23 cellular contexts compared by ENCODE assay signal in the genomic region with DNA sequence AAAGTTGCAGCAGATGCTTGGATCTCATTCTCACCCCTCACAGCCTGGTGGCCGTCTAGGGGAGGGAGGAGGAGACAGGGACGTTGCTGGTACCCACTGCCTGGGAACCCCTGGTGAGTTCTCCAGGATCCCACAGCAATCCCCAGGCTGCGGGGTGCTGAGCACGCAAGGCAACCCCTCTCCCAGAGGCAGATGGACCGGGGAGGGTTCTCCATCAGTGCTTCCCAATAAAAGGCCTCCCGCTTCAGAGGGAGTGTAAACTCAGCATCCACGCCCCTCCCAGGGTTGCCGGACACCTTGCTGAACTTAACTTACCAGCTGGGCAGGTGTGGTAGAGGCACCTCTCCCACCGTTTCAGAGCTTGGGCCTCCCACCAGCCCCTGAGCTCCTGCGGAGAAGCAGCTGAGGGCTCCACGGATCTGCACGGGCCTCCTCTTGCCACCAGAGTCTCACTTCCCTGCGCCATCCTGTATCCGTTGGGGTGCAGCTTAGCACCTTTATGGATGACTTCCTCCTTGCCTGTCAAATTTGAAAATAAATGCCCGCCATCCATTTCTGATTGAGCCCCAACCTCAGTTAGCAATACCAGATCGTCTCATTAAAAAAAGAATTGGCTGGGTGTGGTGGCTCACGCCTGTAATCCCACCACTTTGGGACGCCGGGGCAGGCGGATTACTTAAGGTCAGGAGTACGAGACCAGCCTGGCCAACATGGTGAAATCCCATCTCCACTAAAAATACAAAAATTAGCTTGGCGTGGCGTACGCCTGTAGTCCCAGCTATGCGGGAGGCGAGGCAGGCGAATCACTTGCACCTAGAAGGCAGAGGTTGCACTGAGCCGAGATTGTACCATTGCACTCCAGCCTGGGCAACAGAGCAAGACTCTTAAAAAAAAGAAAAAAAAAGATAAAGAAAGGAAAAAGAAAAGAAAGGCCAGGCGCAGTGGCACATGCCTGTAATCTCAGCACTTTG. TPM values are rescaled to one million over a fixed set of nuclear protein-coding genes. Genes with fewer than 3 reads are reported as not detected.
A peak's percentile ranks its signal among the peaks of the same experiment; 100 is the strongest.
DNase-seq lines count a peak whose midpoint lies in the region; ATAC-seq lines count a peak whose summit lies in the region.
"Had no signal": no experiment of that assay in that cellular context is flagged by ENCODE, and none has a peak within 500 bp of the region (broad histone marks: within the 10 kb centered on the region; RNA-seq: fewer than 3 reads in every experiment).

No MANE protein-coding gene starts in this region.

- H3K4me1 Mint-ChIP-seq in T-helper 17 cell: peaks cover 25% of the 10 kb centered on the region
- peaks cover 21 to 55% (median 42%) of the 10 kb centered on the region in 7 donors for H3K4me1 Mint-ChIP-seq in naive thymus-derived CD4-positive, alpha-beta T cell

- H3K9me3 ChIP-seq in T-helper 17 cell (ENCODE audit: control insufficient read depth, low read length, poor library complexity, severe bottlenecking): no peaks in the 10 kb centered on the region
- H3K9me3 ChIP-seq in naive thymus-derived CD4-positive, alpha-beta T cell (ENCODE audit: control insufficient read depth in 2 of 3, low read length in 3 of 3): no peaks in the 10 kb centered on the region
- H3K9me3 ChIP-seq: vagina had no signal

- H3K27ac Mint-ChIP-seq in T-helper 17 cell: no peak overlapping the region
- peak overlapping the region in 7 of 9 donors; percentile 0 to 77 (median 51) for H3K27ac Mint-ChIP-seq in naive thymus-derived CD4-positive, alpha-beta T cell
- H3K27ac Mint-ChIP-seq: stimulated activated naive B cell treated with anti-CD40 and anti-IgM and Interleukin-4, amounts not matched to agents 10 μg/mL and 1 μg/mL and 100 μg/mL, for 72 hours had no signal

- no peaks in the 10 kb centered on the region for H3K36me3 Mint-ChIP-seq in T-helper 17 cell (ENCODE audit: low read depth)
- H3K36me3 Mint-ChIP-seq in naive thymus-derived CD4-positive, alpha-beta T cell: peaks cover 0 to 15% (median 0%) of the 10 kb centered on the region in 5 donors

- POLR2A ChIA-PET in naive thymus-derived CD4-positive, alpha-beta T cell (lab: Charles Lee): interaction anchor here (0.5 to 1.2 kb wide), 2 partner anchors 8 to 10 kb away, joined by 3 read pairs; no protein-coding TSS in a partner anchor

- H3K4me1 ChIP-seq in naive thymus-derived CD4-positive, alpha-beta T cell (ENCODE audit: control insufficient read depth in 2 of 2, insufficient read depth in 2 of 2, low read length in 2 of 2): peaks cover 24 to 27% of the 10 kb centered on the region in 2 donors

- H3K27me3 Mint-ChIP-seq in T-helper 17 cell: no peaks in the 10 kb centered on the region
- H3K27me3 Mint-ChIP-seq in naive thymus-derived CD4-positive, alpha-beta T cell: no peaks in the 10 kb centered on the region
- H3K27me3 Mint-ChIP-seq: stimulated activated naive B cell treated with anti-CD40 and anti-IgM and Interleukin-4, amounts not matched to agents 10 μg/mL and 1 μg/mL and 100 μg/mL, for 72 hours had no signal

- no peak overlapping the region for H3K4me3 ChIP-seq in naive thymus-derived CD4-positive, alpha-beta T cell (ENCODE audit: low read length)
- H3K4me3 ChIP-seq: smooth muscle cell, vagina had no signal

- CTCF ChIA-PET in naive thymus-derived CD4-positive, alpha-beta T cell (lab: Charles Lee): interaction anchor here (1.1 kb wide), 1 partner anchor 32 kb away, joined by 3 read pairs; no protein-coding TSS in a partner anchor

- peaks cover 0 to 9% (median 0%) of the 10 kb centered on the region in 11 donors for H3K9me3 Mint-ChIP-seq in naive thymus-derived CD4-positive, alpha-beta T cell

- no peak overlapping the region for H3K27ac ChIP-seq in naive thymus-derived CD4-positive, alpha-beta T cell (ENCODE audit: low read depth, low read length)
- H3K27ac ChIP-seq: RWPE1, vagina had no signal

- no peak for ATAC-seq in T-helper 17 cell
- ATAC-seq in naive thymus-derived CD4-positive, alpha-beta T cell: no peak
- ATAC-seq: stimulated activated naive B cell treated with anti-CD40 and anti-IgM and Interleukin-4, amounts not matched to agents 10 μg/mL and 1 μg/mL and 100 μg/mL, for 72 hours had no signal

- no peaks in the 10 kb centered on the region for H3K27me3 ChIP-seq in naive thymus-derived CD4-positive, alpha-beta T cell (ENCODE audit: control insufficient read depth in 2 of 2, insufficient read depth in 2 of 2, low read length in 2 of 2)
- H3K27me3 ChIP-seq: vagina had no signal

- intact Hi-C loops in naive thymus-derived CD4-positive, alpha-beta T cell (cut with micrococcal nuclease): no loop called here

- no peaks in the 10 kb centered on the region for H3K36me3 ChIP-seq in naive thymus-derived CD4-positive, alpha-beta T cell (ENCODE audit: control insufficient read depth in 2 of 3, insufficient read depth in 3 of 3, low read length in 3 of 3)
- H3K36me3 ChIP-seq: vagina had no signal

- peak; percentile 1 for DNase-seq in stimulated activated CD4-positive, alpha-beta T cell treated with anti-CD3 and anti-CD28 coated beads, Interleukin-15, amount 100 ng/mL, for 24 hours
- no peak for DNase-seq in stimulated activated CD4-positive, alpha-beta T cell treated with anti-CD3 and anti-CD28 coated beads, Interleukin-4, amount 100 ng/mL, for 4 hours
- DNase-seq in T-helper 17 cell (no peak), HK-2 (ENCODE audit: unreplicated experiment) (no peak), NCI-H82 (lab: John Stamatoyannopoulos, UW) (no peak)
- no peak for DNase-seq in naive thymus-derived CD4-positive, alpha-beta T cell
- DNase-seq in effector CD8-positive, alpha-beta T cell (lab: John Stamatoyannopoulos, UW): no peak
- DNase-seq: activated CD4-positive, alpha-beta T cell treated with anti-CD3 and anti-CD28 coated beads for 48 hours; activated gamma-delta T cell; amniotic stem cell; cortex of kidney; DMS53; GDM1; HFFc6; NCI-H1048; NCI-H1694 treated with DMSO at 0.1 percent for 48 hours; NCI-H2171; NCI-H524 treated with DMSO at 0.1 percent for 48 hours; stimulated activated CD4-positive, alpha-beta T cell treated with anti-CD3 and anti-CD28 coated beads, Interleukin-2, amount 100 ng/mL, for 48 hours; stimulated activated naive B cell treated with anti-CD40 and anti-IgM and Interleukin-4, amounts not matched to agents 10 μg/mL and 1 μg/mL and 100 μg/mL, for 72 hours had no signal

- peak overlapping the region; percentile 28 for H3K4me3 Mint-ChIP-seq in T-helper 17 cell
- H3K4me3 Mint-ChIP-seq in naive thymus-derived CD4-positive, alpha-beta T cell: peak overlapping the region in 1 of 10 donors; percentile 27
- H3K4me3 Mint-ChIP-seq: HFFc6; stimulated activated naive B cell treated with anti-CD40 and anti-IgM and Interleukin-4, amounts not matched to agents 10 μg/mL and 1 μg/mL and 100 μg/mL, for 72 hours had no signal

RNA-seq across cellular contexts. Expression of a gene that starts 14.8 kb away (rescaled TPM):
- total RNA-seq in T-helper 17 cell: 10 to 100 TPM; 49.1 to 55.2 TPM
- total RNA-seq in naive thymus-derived CD4-positive, alpha-beta T cell: 10 to 100 TPM; 42.9 to 72.2 (median 58.3) TPM
- 10 to 100 TPM; 34.4 to 53.5 TPM for polyA plus RNA-seq in naive thymus-derived CD4-positive, alpha-beta T cell
